ENCODE assay signal across 18 cellular contexts in genomic region chr5:175823731-175824525, GRCh38. TPM values are rescaled to one million over a fixed set of nuclear protein-coding genes. Genes with fewer than 3 reads are reported as not detected.
DNase-seq lines count a peak whose midpoint lies in the region; ATAC-seq and TF ChIP-seq lines count a peak whose summit lies in the region.
"Had no signal": no experiment of that assay in that cellular context is flagged by ENCODE, and none has a peak within 500 bp of the region (broad histone marks: within the 10 kb centered on the region; RNA-seq: fewer than 3 reads in every experiment).

No MANE protein-coding gene starts in this region.

- H3K4me3 ChIP-seq in stomach = no peak overlapping the region
- H3K4me3 ChIP-seq: BLaER1, K562 had no signal

- DNase-seq in DMS53 treated with DMSO at 0.1 percent for 48 hours (lab: John Stamatoyannopoulos, UW; ENCODE audit: unreplicated experiment) = peak; percentile 63
- peak; percentile 51 for DNase-seq in NCI-H1436 treated with DMSO at 0.1 percent for 48 hours (lab: John Stamatoyannopoulos, UW)
- DNase-seq in NCI-H526 treated with DMSO at 0.1 percent for 48 hours (lab: John Stamatoyannopoulos, UW) = peak; percentile 21
- peak; percentile 87 for DNase-seq in iPS-NIHi11 (ENCODE audit: low spot score)
- no peak for DNase-seq in activated CD4-positive, alpha-beta memory T cell treated with anti-CD3 and anti-CD28 coated beads, Interleukin-2, amount 10 ng/mL, durations not matched to agents 7 days and 5 days
- DNase-seq in sciatic nerve (ENCODE audit: low spot score) = no peak
- DNase-seq in superior temporal gyrus (ENCODE audit: extremely low spot score) = no peak
- no peak for DNase-seq in stomach
- DNase-seq: activated CD4-positive, alpha-beta T cell treated with anti-CD3 and anti-CD28 coated beads, Interleukin-2, amount 50 U/mL, for 48 hours; GF-D8; NK-92 treated with Interleukin-12 subunit alpha and Interleukin-12 subunit beta, amount 100 ng/mL, for 24 hours; Right ventricle myocardium superior; stimulated activated CD4-positive, alpha-beta T cell treated with anti-CD3 and anti-CD28 coated beads, Interleukin-2, amount 100 ng/mL, for 48 hours; T1000 had no signal

- H3K27me3 ChIP-seq in stomach = peaks cover 0 to 56% (median 0%) of the 10 kb centered on the region in 3 donors
- H3K27me3 ChIP-seq: BLaER1 had no signal

- H3K27ac Mint-ChIP-seq in activated CD4-positive, alpha-beta memory T cell treated with anti-CD3 and anti-CD28 coated beads, Interleukin-2, amount 10 ng/mL, durations not matched to agents 7 days and 5 days = no peak overlapping the region

- WGBS in stomach, 5 donors = 25 to 37% (median 31%) methylated on average over 6 of the region's 6 CpGs

- CTCF ChIA-PET in activated CD4-positive, alpha-beta memory T cell treated with anti-CD3 and anti-CD28 coated beads, Interleukin-2, amount 10 ng/mL, durations not matched to agents 7 days and 5 days (lab: Charles Lee) = interaction anchor here (0.6 kb wide), 1 partner anchor 14 kb away, joined by 3 read pairs; no protein-coding TSS in a partner anchor

- H3K9me3 Mint-ChIP-seq in activated CD4-positive, alpha-beta memory T cell treated with anti-CD3 and anti-CD28 coated beads, Interleukin-2, amount 10 ng/mL, durations not matched to agents 7 days and 5 days = no peaks in the 10 kb centered on the region

- POLR2A ChIA-PET in activated CD4-positive, alpha-beta memory T cell treated with anti-CD3 and anti-CD28 coated beads, Interleukin-2, amount 10 ng/mL, durations not matched to agents 7 days and 5 days (lab: Charles Lee) = no interaction called here

- no peak overlapping the region for H3K27ac ChIP-seq in stomach
- H3K27ac ChIP-seq: BLaER1 had no signal

- intact Hi-C loops in sciatic nerve (cut with DNase I) = no loop called here
- intact Hi-C loops in stomach (cut with DNase I; ENCODE audit: low total_unique reads) = no loop called here

- no peak for TF ChIP-seq POLR2A in stomach (IDR thresholded peaks at IDR 0.05)

- H3K36me3 Mint-ChIP-seq in activated CD4-positive, alpha-beta memory T cell treated with anti-CD3 and anti-CD28 coated beads, Interleukin-2, amount 10 ng/mL, durations not matched to agents 7 days and 5 days (ENCODE audit: low read depth) = no peaks in the 10 kb centered on the region

- peaks cover 17% of the 10 kb centered on the region for H3K4me1 Mint-ChIP-seq in activated CD4-positive, alpha-beta memory T cell treated with anti-CD3 and anti-CD28 coated beads, Interleukin-2, amount 10 ng/mL, durations not matched to agents 7 days and 5 days

- peaks cover 12% of the 10 kb centered on the region for H3K27me3 Mint-ChIP-seq in activated CD4-positive, alpha-beta memory T cell treated with anti-CD3 and anti-CD28 coated beads, Interleukin-2, amount 10 ng/mL, durations not matched to agents 7 days and 5 days

- H3K9me3 ChIP-seq in stomach = no peaks in the 10 kb centered on the region
- H3K9me3 ChIP-seq: BLaER1 had no signal

- no peak overlapping the region for H3K4me3 Mint-ChIP-seq in activated CD4-positive, alpha-beta memory T cell treated with anti-CD3 and anti-CD28 coated beads, Interleukin-2, amount 10 ng/mL, durations not matched to agents 7 days and 5 days

- no peak for TF ChIP-seq CTCF in stomach (IDR thresholded peaks at IDR 0.05)

- no peak for TF ChIP-seq EP300 in stomach (IDR thresholded peaks at IDR 0.05)

- H3K4me1 ChIP-seq in stomach = no peaks in the 10 kb centered on the region

- no peaks in the 10 kb centered on the region for H3K36me3 ChIP-seq in stomach
- H3K36me3 ChIP-seq: BLaER1 had no signal

- no peak for ATAC-seq in sciatic nerve
- ATAC-seq: K562 had no signal

RNA-seq across cellular contexts. Expression of gene CPLX2, which starts 47.5 kb away (rescaled TPM):
- not detected for total RNA-seq in activated CD4-positive, alpha-beta memory T cell treated with anti-CD3 and anti-CD28 coated beads, Interleukin-2, amount 10 ng/mL, durations not matched to agents 7 days and 5 days
- total RNA-seq in sciatic nerve (not detected), stomach (1 to 10 TPM in 3 of 5 donors, under 1 TPM in 1, not detected in 1; under 0.01 to 8.4 (median 1.3) TPM)
- polyA plus RNA-seq in stomach = 1 to 10 TPM in 2 of 3 donors, under 1 TPM in 1; 0.83 to 4.8 (median 2.0) TPM
- total RNA-seq: epithelial cell of proximal tubule, glomerular endothelial cell, K562, Right ventricle myocardium superior had no signal
- polyA plus RNA-seq: K562 had no signal

Comparison
In these comparisons a context has a peak if more than half of its experiments do, and no peak if none do; other contexts are left out.
1. DNase-seq: peak in DMS53 treated with DMSO at 0.1 percent for 48 hours (single experiment), NCI-H1436 treated with DMSO at 0.1 percent for 48 hours (single experiment), NCI-H526 treated with DMSO at 0.1 percent for 48 hours (single experiment) and iPS-NIHi11 (single experiment); none in activated CD4-positive, alpha-beta memory T cell treated with anti-CD3 and anti-CD28 coated beads, Interleukin-2, amount 10 ng/mL, durations not matched to agents 7 days and 5 days (single experiment), sciatic nerve (single experiment), superior temporal gyrus (single experiment) and stomach (single experiment).